In genomic region chr9:1013018-1013417, GRCh38 we compare ENCODE assay signal across 23 cellular contexts. TPM values are rescaled to one million over a fixed set of nuclear protein-coding genes. Genes with fewer than 3 reads are reported as not detected.
"Had no signal": no experiment of that assay in that cellular context is flagged by ENCODE, and none has a peak within 500 bp of the region (broad histone marks: within the 10 kb centered on the region; RNA-seq: fewer than 3 reads in every experiment).

No MANE protein-coding gene starts in this region.

- FAIRE-seq: keratinocyte had no signal

- H3K27me3 ChIP-seq: brain microvascular endothelial cell, colonic mucosa, foreskin keratinocyte, testis had no signal

- H3K36me3 ChIP-seq: brain microvascular endothelial cell, colonic mucosa, sigmoid colon had no signal

- H3K9me3 ChIP-seq: colonic mucosa, sigmoid colon, testis had no signal

- ATAC-seq: activated CD4-positive, CD25-positive, alpha-beta regulatory T cell treated with anti-CD3 and anti-CD28 coated beads, Interleukin-2, amount 50 U/mL, for 24 hours; foreskin keratinocyte; stimulated activated effector memory CD8-positive, alpha-beta T cell treated with anti-CD3 and anti-CD28 coated beads, Interleukin-12 subunit alpha, Interleukin-12 subunit beta, amount 100 ng/mL, for 72 hours had no signal

- DNase-seq: activated CD8-positive, alpha-beta memory T cell treated with anti-CD3 and anti-CD28 coated beads for 24 hours; activated CD8-positive, alpha-beta memory T cell treated with anti-CD3 and anti-CD28 coated beads, Interleukin-2, amount 50 U/mL, for 48 hours; activated effector memory CD4-positive, alpha-beta T cell treated with Interleukin-2 at 50 U/mL for 16 hours; activated naive CD4-positive, alpha-beta T cell treated with anti-CD3 and anti-CD28 coated beads, Interleukin-2, amount 50 U/mL, for 16 hours; activated T-cell treated with anti-CD3 and anti-CD28 coated beads, Interleukin-2, amount 50 U/mL, for 48 hours; aorta; brain microvascular endothelial cell; central memory CD4-positive, alpha-beta T cell; colonic mucosa; foreskin keratinocyte; glutamatergic neuron; hypothalamus; midbrain; nephron progenitor cell; nucleus accumbens; sigmoid colon; stimulated activated CD4-positive, alpha-beta T cell treated with anti-CD3 and anti-CD28 coated beads, Interleukin-4, amount 100 ng/mL, for 24 hours; testis had no signal

- H3K4me3 ChIP-seq: colonic mucosa, sigmoid colon, testis had no signal

- H3K4me1 ChIP-seq: colonic mucosa, foreskin keratinocyte, testis had no signal

- H3K27ac ChIP-seq: brain microvascular endothelial cell, colonic mucosa, foreskin keratinocyte, sigmoid colon, testis had no signal

RNA-seq across cellular contexts. Expression of gene DMRT3, which starts 36.6 kb away (rescaled TPM):
- total RNA-seq: colonic mucosa, fibroblast of lung, foreskin keratinocyte, lung microvascular endothelial cell, sigmoid colon had no signal
- polyA plus RNA-seq: aorta, fibroblast of lung, foreskin keratinocyte, keratinocyte, sigmoid colon had no signal

RNA-seq across cellular contexts. Expression of gene DMRT2, which starts 37.1 kb away (rescaled TPM):
- total RNA-seq: fibroblast of lung, foreskin keratinocyte, lung microvascular endothelial cell had no signal
- polyA plus RNA-seq: foreskin keratinocyte, keratinocyte had no signal
